22 cellular contexts compared by ENCODE assay signal in the genomic region with DNA sequence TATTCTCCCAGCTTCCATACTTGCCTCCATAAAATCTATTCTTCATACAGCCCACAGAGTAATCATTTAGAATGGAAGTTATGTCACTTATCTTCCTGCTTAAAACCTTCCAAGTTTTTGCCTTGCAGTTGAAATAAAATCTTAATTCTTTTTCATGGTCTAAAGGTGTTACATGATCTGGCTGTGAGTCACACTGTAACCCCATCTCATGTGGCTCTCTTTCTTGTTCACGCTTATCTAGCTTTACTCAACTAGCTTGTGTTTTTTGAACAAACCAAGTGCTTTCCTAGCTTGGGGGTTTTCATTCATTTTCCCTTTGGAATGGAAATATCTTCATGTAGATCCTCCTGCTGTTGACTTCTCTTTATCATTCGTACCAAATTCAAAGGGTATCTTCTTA. TPM values are rescaled to one million over a fixed set of nuclear protein-coding genes. Genes with fewer than 3 reads are reported as not detected.
A peak's percentile ranks its signal among the peaks of the same experiment; 100 is the strongest.
DNase-seq lines count a peak whose midpoint lies in the region; ATAC-seq lines count a peak whose summit lies in the region.
"Had no signal": no experiment of that assay in that cellular context is flagged by ENCODE, and none has a peak within 500 bp of the region (broad histone marks: within the 10 kb centered on the region; RNA-seq: fewer than 3 reads in every experiment).

No MANE protein-coding gene starts in this region.

- H3K9me3 Mint-ChIP-seq in CD8-positive, alpha-beta memory T cell, result peaks cover 6 to 14% (median 8%) of the 10 kb centered on the region in 5 donors
- H3K9me3 Mint-ChIP-seq in activated naive CD8-positive, alpha-beta T cell (ENCODE audit: low read depth), result peaks cover 19% of the 10 kb centered on the region

- H3K4me3 ChIP-seq in CD8-positive, alpha-beta memory T cell (ENCODE audit: low read length), result no peak overlapping the region
- H3K4me3 ChIP-seq: cardiac muscle cell, esophagus squamous epithelium, GM23248, heart right ventricle had no signal

- peaks cover 0 to 20% (median 2%) of the 10 kb centered on the region in 3 donors for H3K36me3 Mint-ChIP-seq in CD8-positive, alpha-beta memory T cell
- peaks cover 14% of the 10 kb centered on the region for H3K36me3 Mint-ChIP-seq in activated naive CD8-positive, alpha-beta T cell
- H3K36me3 Mint-ChIP-seq: type B pancreatic cell had no signal

- no peak overlapping the region for H3K27ac ChIP-seq in CD8-positive, alpha-beta memory T cell (ENCODE audit: low read depth, low read length)
- H3K27ac ChIP-seq: cardiac muscle cell, esophagus squamous epithelium, GM23248, heart right ventricle had no signal

- H3K36me3 ChIP-seq in CD8-positive, alpha-beta memory T cell (ENCODE audit: insufficient read depth, low read length), result no peaks in the 10 kb centered on the region
- H3K36me3 ChIP-seq: cardiac muscle cell, esophagus squamous epithelium, heart right ventricle had no signal

- H3K27me3 ChIP-seq in CD8-positive, alpha-beta memory T cell (ENCODE audit: insufficient read depth, low read length, poor library complexity, severe bottlenecking), result no peaks in the 10 kb centered on the region
- H3K27me3 ChIP-seq: cardiac muscle cell, esophagus squamous epithelium had no signal

- no peaks in the 10 kb centered on the region for H3K9me3 ChIP-seq in CD8-positive, alpha-beta memory T cell (ENCODE audit: low read length)

- no peak for ATAC-seq in HG02884 (IDR thresholded peaks at IDR 0.05; ENCODE audit: unreplicated experiment)
- ATAC-seq: heart right ventricle had no signal

- POLR2A ChIA-PET in CD8-positive, alpha-beta memory T cell (lab: Charles Lee), result no interaction called here

- H3K27ac Mint-ChIP-seq in CD8-positive, alpha-beta memory T cell, result peak overlapping the region in 5 of 8 donors; percentile 6 to 43 (median 25)
- peak overlapping the region; percentile 90 for H3K27ac Mint-ChIP-seq in activated naive CD8-positive, alpha-beta T cell
- H3K27ac Mint-ChIP-seq: B cell, mesothelial cell of epicardium, type B pancreatic cell had no signal

- DNase-seq in CD8-positive, alpha-beta memory T cell, result no peak
- DNase-seq in HPDE6-E6E7 (ENCODE audit: extremely low spot score) (peak; percentile 40), glomerular visceral epithelial cell (ENCODE audit: extremely low spot score) (peak; percentile 23), GM19240 (ENCODE audit: insufficient read length, low spot score) (no peak), LoVo (ENCODE audit: low spot score) (no peak), OCI-M2 (lab: John Stamatoyannopoulos, UW; ENCODE audit: unreplicated experiment) (no peak)
- DNase-seq: activated gamma-delta T cell treated with Interleukin-2 at 50 U/mL for 16 hours; esophagus squamous epithelium; GDM1; GM23248; heart right ventricle; islet precursor cell; NCI-H1105; RPMI8226; stimulated activated naive CD4-positive, alpha-beta T cell; SW 1271 had no signal

- CTCF ChIA-PET in CD8-positive, alpha-beta memory T cell (lab: Charles Lee), result interaction anchor here (1.8 kb wide), 1 partner anchor 10 kb away, joined by 6 read pairs; no protein-coding TSS in a partner anchor

- H3K4me3 Mint-ChIP-seq in CD8-positive, alpha-beta memory T cell, result peak overlapping the region in 2 of 7 donors; percentile 2 to 3
- H3K4me3 Mint-ChIP-seq in activated naive CD8-positive, alpha-beta T cell, result peak overlapping the region; percentile 55
- H3K4me3 Mint-ChIP-seq: B cell, mesothelial cell of epicardium, type B pancreatic cell had no signal

- H3K4me1 ChIP-seq in CD8-positive, alpha-beta memory T cell (ENCODE audit: insufficient read depth, low read length), result peaks cover 59% of the 10 kb centered on the region
- H3K4me1 ChIP-seq: esophagus squamous epithelium, heart right ventricle had no signal

- H3K4me1 Mint-ChIP-seq in CD8-positive, alpha-beta memory T cell, result peaks cover 55 to 64% (median 61%) of the 10 kb centered on the region in 3 donors
- H3K4me1 Mint-ChIP-seq in activated naive CD8-positive, alpha-beta T cell (ENCODE audit: low read depth), result peaks cover 62% of the 10 kb centered on the region
- H3K4me1 Mint-ChIP-seq: B cell had no signal

- no peaks in the 10 kb centered on the region for H3K27me3 Mint-ChIP-seq in CD8-positive, alpha-beta memory T cell
- H3K27me3 Mint-ChIP-seq in activated naive CD8-positive, alpha-beta T cell, result no peaks in the 10 kb centered on the region
- H3K27me3 Mint-ChIP-seq: B cell had no signal

RNA-seq across cellular contexts. Expression of gene THEMIS, which starts 23.6 kb away (rescaled TPM):
- total RNA-seq in CD8-positive, alpha-beta memory T cell, result 10 to 100 TPM; 39.9 to 40.6 TPM
- polyA plus RNA-seq in CD8-positive, alpha-beta memory T cell, result 107 TPM
- total RNA-seq: cardiac muscle cell, mesothelial cell of epicardium had no signal

Comparison
In these comparisons a context has a peak if more than half of its experiments do, and no peak if none do; other contexts are left out.
1. DNase-seq: peak in HPDE6-E6E7 (single experiment) and glomerular visceral epithelial cell (single experiment); none in CD8-positive, alpha-beta memory T cell (0 of 5), GM19240 (single experiment), LoVo (single experiment) and OCI-M2 (single experiment).